ENCODE assay signal across 8 cellular contexts in genomic region chr11:73980001-73980960, GRCh38. TPM values are rescaled to one million over a fixed set of nuclear protein-coding genes. Genes with fewer than 3 reads are reported as not detected.
DNase-seq lines count a peak whose midpoint lies in the region; ATAC-seq lines count a peak whose summit lies in the region.

No MANE protein-coding gene starts in this region.

- H3K27ac Mint-ChIP-seq in activated CD4-positive, alpha-beta memory T cell treated with anti-CD3 and anti-CD28 coated beads for 36 hours, result peak overlapping the region; percentile 97

- peak overlapping the region; percentile 34 to 36 for H3K27ac ChIP-seq in esophagus (ENCODE audit: low read depth in 2 of 2, low read length in 1 of 2)
- no peak overlapping the region for H3K27ac ChIP-seq in rectal smooth muscle tissue (ENCODE audit: low read depth, low read length)

- H3K9me3 ChIP-seq in esophagus (ENCODE audit: control insufficient read depth in 2 of 2, insufficient read depth in 1 of 2, low read depth in 1 of 2, low read length in 1 of 2), result no peaks in the 10 kb centered on the region

- H3K36me3 ChIP-seq in esophagus (ENCODE audit: control insufficient read depth in 2 of 2, insufficient read depth in 2 of 2, low read length in 1 of 2) (no peaks in the 10 kb centered on the region), rectal smooth muscle tissue (ENCODE audit: control insufficient read depth, insufficient read depth, low read length) (peaks cover 28% of the 10 kb centered on the region)

- H3K4me1 ChIP-seq in esophagus (ENCODE audit: control insufficient read depth in 2 of 2, insufficient read depth in 2 of 2, low read length in 1 of 2), result no peaks in the 10 kb centered on the region
- no peaks in the 10 kb centered on the region for H3K4me1 ChIP-seq in rectal smooth muscle tissue (ENCODE audit: control insufficient read depth, insufficient read depth, low read length)

- CTCF ChIA-PET in activated CD4-positive, alpha-beta memory T cell treated with anti-CD3 and anti-CD28 coated beads for 36 hours (lab: Charles Lee), result interaction anchor here (0.6 to 2.5 kb wide), 15 partner anchors 10 to 276 kb away, joined by 3 to 11 read pairs (median 4); partner anchors contain the start of gene UCP3

- DNase-seq in NCI-H2081 treated with DMSO at 0.1 percent for 48 hours (lab: John Stamatoyannopoulos, UW) (peak; percentile 70), retina (no peak), SW 1271 (lab: John Stamatoyannopoulos, UW) (no peak)
- DNase-seq in activated CD4-positive, alpha-beta memory T cell treated with anti-CD3 and anti-CD28 coated beads for 36 hours, result peak; percentile 86

- intact Hi-C loops in activated CD4-positive, alpha-beta memory T cell treated with anti-CD3 and anti-CD28 coated beads for 36 hours (cut with micrococcal nuclease), result loop anchor here (1.0 to 5.0 kb wide), 8 partner anchors 10 to 417 kb away; partner anchors contain the start of genes COA4, MRPL48, PAAF1 and PGM2L1

- H3K9ac ChIP-seq in rectal smooth muscle tissue (ENCODE audit: low read length), result no peak overlapping the region

- POLR2A ChIA-PET in activated CD4-positive, alpha-beta memory T cell treated with anti-CD3 and anti-CD28 coated beads for 36 hours (lab: Charles Lee), result interaction anchor here (1.0 to 6.8 kb wide), 16 partner anchors 8 to 191 kb away, joined by 3 to 98 read pairs (median 11); partner anchors contain the start of genes C2CD3, PPME1 and UCP3

- H3K27me3 ChIP-seq in esophagus (ENCODE audit: control insufficient read depth in 1 of 2, insufficient read depth in 2 of 2, low read length in 2 of 2) (no peaks in the 10 kb centered on the region), rectal smooth muscle tissue (ENCODE audit: control insufficient read depth, insufficient read depth, low read length) (no peaks in the 10 kb centered on the region)

- 48 to 52% methylated on average over 6 of the region's 6 CpGs for WGBS in esophagus, 2 donors

- ATAC-seq in GM18499 (IDR thresholded peaks at IDR 0.05; ENCODE audit: insufficient read depth, unreplicated experiment) (peak; percentile 36), HG02623 (IDR thresholded peaks at IDR 0.05; ENCODE audit: unreplicated experiment) (peak; percentile 39)

- H3K9me3 Mint-ChIP-seq in activated CD4-positive, alpha-beta memory T cell treated with anti-CD3 and anti-CD28 coated beads for 36 hours, result no peaks in the 10 kb centered on the region

- H3K36me3 Mint-ChIP-seq in activated CD4-positive, alpha-beta memory T cell treated with anti-CD3 and anti-CD28 coated beads for 36 hours, result peaks cover 70% of the 10 kb centered on the region

- H3K4me3 Mint-ChIP-seq in activated CD4-positive, alpha-beta memory T cell treated with anti-CD3 and anti-CD28 coated beads for 36 hours, result peak overlapping the region; percentile 91

- H3K27me3 Mint-ChIP-seq in activated CD4-positive, alpha-beta memory T cell treated with anti-CD3 and anti-CD28 coated beads for 36 hours, result no peaks in the 10 kb centered on the region

- no peak overlapping the region for H3K4me3 ChIP-seq in esophagus (ENCODE audit: low read depth in 1 of 2, low read length in 2 of 2)
- peak overlapping the region; percentile 79 for H3K4me3 ChIP-seq in rectal smooth muscle tissue (ENCODE audit: low read length)

- peaks cover 66% of the 10 kb centered on the region for H3K4me1 Mint-ChIP-seq in activated CD4-positive, alpha-beta memory T cell treated with anti-CD3 and anti-CD28 coated beads for 36 hours (ENCODE audit: low read depth)

RNA-seq across cellular contexts. Expression of gene UCP2, which starts 2.4 kb away (rescaled TPM):
- total RNA-seq in activated CD4-positive, alpha-beta memory T cell treated with anti-CD3 and anti-CD28 coated beads for 36 hours, result 100 to 1,000 TPM; 461 to 471 TPM
- polyA plus RNA-seq in esophagus, result 1 to 10 TPM; 3.0 to 5.0 TPM

RNA-seq across cellular contexts. Expression of gene UCP3, which starts 28.6 kb away (rescaled TPM):
- 1 to 10 TPM; 1.4 to 2.0 TPM for total RNA-seq in activated CD4-positive, alpha-beta memory T cell treated with anti-CD3 and anti-CD28 coated beads for 36 hours
- 1 to 10 TPM in 1 of 2 donors, under 1 TPM in 1; 0.41 to 1.4 TPM for polyA plus RNA-seq in esophagus

RNA-seq across cellular contexts. Expression of gene DNAJB13, which starts 29.5 kb away (rescaled TPM):
- under 1 TPM in 1 of 2 experiments, not detected in 1; 0.19 TPM for total RNA-seq in activated CD4-positive, alpha-beta memory T cell treated with anti-CD3 and anti-CD28 coated beads for 36 hours
- polyA plus RNA-seq in esophagus, result not detected

Comparison
In these comparisons a context has a peak if more than half of its experiments do, and no peak if none do; other contexts are left out.
1. DNase-seq: peak in NCI-H2081 treated with DMSO at 0.1 percent for 48 hours (single experiment) and activated CD4-positive, alpha-beta memory T cell treated with anti-CD3 and anti-CD28 coated beads for 36 hours (single experiment); none in retina (single experiment) and SW 1271 (0 of 2).